In genomic region chr20:46040902-46041535, GRCh38 we compare ENCODE assay signal across 7 cellular contexts. TPM values are rescaled to one million over a fixed set of nuclear protein-coding genes. Genes with fewer than 3 reads are reported as not detected.
A peak's percentile ranks its signal among the peaks of the same experiment; 100 is the strongest.
DNase-seq lines count a peak whose midpoint lies in the region; ATAC-seq and TF ChIP-seq lines count a peak whose summit lies in the region.

No MANE protein-coding gene starts in this region.

- CTCF ChIA-PET in T-cell (lab: Charles Lee), result no interaction called here

- no peaks in the 10 kb centered on the region for H3K36me3 Mint-ChIP-seq in T-cell

- 5 to 38% methylated on average over 10 to 18 of the region's 18 CpGs for WGBS in transverse colon (ENCODE audit: low coverage in 1 of 2), 2 donors

- TF ChIP-seq EP300 in transverse colon (IDR thresholded peaks at IDR 0.05; ENCODE audit: low read depth), result no peak

- no peak overlapping the region for H3K4me3 Mint-ChIP-seq in T-cell

- H3K4me1 ChIP-seq in colonic mucosa (no peaks in the 10 kb centered on the region), vagina (no peaks in the 10 kb centered on the region), transverse colon (no peaks in the 10 kb centered on the region)

- TF ChIP-seq POLR2A in vagina (IDR thresholded peaks at IDR 0.05) (no peak), transverse colon (IDR thresholded peaks at IDR 0.05) (no peak)

- H3K27me3 Mint-ChIP-seq in T-cell, result peaks cover 44 to 61% of the 10 kb centered on the region in 2 donors

- H3K4me3 ChIP-seq in colonic mucosa (no peak overlapping the region), vagina (no peak overlapping the region), dorsolateral prefrontal cortex (no peak overlapping the region), transverse colon (no peak overlapping the region)

- in situ Hi-C loops in transverse colon (cut with MboI; ENCODE audit: low pct_ligation_motif_present in 1 of 4, low pct_unique_long_range_greater_than_20kb in 1 of 4, low sequenced_read_pairs in 3 of 4), result no loop called here

- peak in 1 of 4 experiments; percentile 42 for ATAC-seq in T-cell (replicated peaks in 1 of 4)

- H3K27me3 ChIP-seq in colonic mucosa, result no peaks in the 10 kb centered on the region
- H3K27me3 ChIP-seq in vagina, result no peaks in the 10 kb centered on the region
- H3K27me3 ChIP-seq in dorsolateral prefrontal cortex, result peaks cover 0 to 5% (median 0%) of the 10 kb centered on the region in 45 donors
- H3K27me3 ChIP-seq in transverse colon, result peaks cover 15% of the 10 kb centered on the region

- H3K27ac Mint-ChIP-seq in T-cell, result no peak overlapping the region

- H3K4me1 Mint-ChIP-seq in T-cell, result no peaks in the 10 kb centered on the region

- peak; percentile 63 for DNase-seq in HPDE6-E6E7 (ENCODE audit: extremely low spot score)
- DNase-seq in T-cell, result peak in 19 of 34 experiments; percentile 18 to 50 (median 34)
- DNase-seq in colonic mucosa, result peak; percentile 29
- DNase-seq in stimulated activated CD4-positive, alpha-beta T cell treated with anti-CD3 and anti-CD28 coated beads, Interleukin-2, amount 100 ng/mL, for 24 hours, result peak; percentile 59 to 66
- DNase-seq in vagina (ENCODE audit: extremely low spot score in 2 of 2), result no peak
- no peak for DNase-seq in dorsolateral prefrontal cortex
- no peak for DNase-seq in transverse colon

- intact Hi-C loops in colonic mucosa (cut with DNase I) (no loop called here), vagina (cut with DNase I) (no loop called here), dorsolateral prefrontal cortex (cut with DNase I) (no loop called here), transverse colon (cut with DNase I; ENCODE audit: low total_unique reads) (no loop called here)

- H3K27ac ChIP-seq in colonic mucosa (no peak overlapping the region), vagina (no peak overlapping the region), dorsolateral prefrontal cortex (no peak overlapping the region), transverse colon (no peak overlapping the region)

- TF ChIP-seq CTCF in colonic mucosa (IDR thresholded peaks at IDR 0.05) (no peak), vagina (IDR thresholded peaks at IDR 0.05) (no peak), dorsolateral prefrontal cortex (IDR thresholded peaks at IDR 0.05 in 54 of 56, conservative IDR thresholded peaks at IDR 0.05 in 2 of 56; ENCODE audit: low read depth in 1 of 56, partially characterized antibody in 56 of 56) (no peak), transverse colon (IDR thresholded peaks at IDR 0.05) (no peak)

- H3K9me3 Mint-ChIP-seq in T-cell, result peaks cover 0 to 5% (median 0%) of the 10 kb centered on the region in 3 donors

- H3K36me3 ChIP-seq in colonic mucosa, result no peaks in the 10 kb centered on the region
- H3K36me3 ChIP-seq in vagina, result no peaks in the 10 kb centered on the region
- no peaks in the 10 kb centered on the region for H3K36me3 ChIP-seq in transverse colon

- no peak overlapping the region for H3K9ac ChIP-seq in colonic mucosa (ENCODE audit: low read depth in 2 of 2, low read length in 2 of 2)

- H3K9me3 ChIP-seq in colonic mucosa (no peaks in the 10 kb centered on the region), vagina (no peaks in the 10 kb centered on the region), transverse colon (no peaks in the 10 kb centered on the region)

- POLR2A ChIA-PET in T-cell (lab: Charles Lee), result interaction anchor here (0.6 kb wide), 2 partner anchors 36 to 251 kb away, joined by 4 to 5 read pairs; no protein-coding TSS in a partner anchor

RNA-seq across cellular contexts. Expression of gene SLC12A5, which starts 12.0 kb away (rescaled TPM):
- total RNA-seq in T-cell, result under 1 TPM in 1 of 5 donors, not detected in 4; 0.05 TPM
- total RNA-seq in colonic mucosa, result under 1 TPM in 1 of 2 donors, not detected in 1; 0.96 TPM
- not detected for total RNA-seq in vagina
- total RNA-seq in dorsolateral prefrontal cortex, result 100 to 1,000 TPM in 119 of 120 experiments, 10 to 100 TPM in 1; 95.7 to 439 (median 309) TPM
- not detected for total RNA-seq in transverse colon

RNA-seq across cellular contexts. Expression of gene MMP9, which starts 32.3 kb away (rescaled TPM):
- total RNA-seq in T-cell, result 1 to 10 TPM in 2 of 5 donors, under 1 TPM in 3; 0.15 to 3.4 (median 0.47) TPM
- 1 to 10 TPM; 1.3 to 4.0 TPM for total RNA-seq in colonic mucosa
- total RNA-seq in vagina, result 1.7 TPM
- 10 to 100 TPM in 1 of 120 experiments, 1 to 10 TPM in 34, under 1 TPM in 42, not detected in 43; 0.17 to 18.4 (median 0.84) TPM for total RNA-seq in dorsolateral prefrontal cortex
- total RNA-seq in transverse colon, result 1 to 10 TPM in 1 of 4 donors, not detected in 3; 3.8 TPM

RNA-seq across cellular contexts. Expression of gene NCOA5, which starts 48.7 kb away (rescaled TPM):
- total RNA-seq in T-cell (10 to 100 TPM; 21.0 to 43.1 (median 39.7) TPM), colonic mucosa (10 to 100 TPM; 20.4 to 32.1 TPM), vagina (33.9 TPM), dorsolateral prefrontal cortex (10 to 100 TPM; 13.5 to 36.9 (median 24.1) TPM), transverse colon (10 to 100 TPM; 18.3 to 97.3 (median 27.3) TPM)

Comparison
In these comparisons a context has a peak if more than half of its experiments do, and no peak if none do; other contexts are left out.
1. DNase-seq: peak in HPDE6-E6E7 (single experiment), T-cell (19 of 34), colonic mucosa (single experiment) and stimulated activated CD4-positive, alpha-beta T cell treated with anti-CD3 and anti-CD28 coated beads, Interleukin-2, amount 100 ng/mL, for 24 hours (2 of 2); none in vagina (0 of 2), dorsolateral prefrontal cortex (0 of 10) and transverse colon (single experiment).
2. RNA of gene SLC12A5, which starts 12.0 kb away (total RNA-seq): 95.7 to 439 TPM in dorsolateral prefrontal cortex; 0.96 TPM in colonic mucosa, 0.05 TPM in T-cell, not detected in vagina (single experiment) and not detected in transverse colon; every median in the first group is over 10 times any median in the second.